ENCODE assay signal across 1 cellular context in genomic region chr13:110956216-110956615, GRCh38.
A peak's percentile ranks its signal among the peaks of the same experiment; 100 is the strongest.
TF ChIP-seq lines count a peak whose summit lies in the region.

No MANE protein-coding gene starts in this region.

TF ChIP-seq in IMR-90, 13 proteins besides CTCF, POLR2A, EP300 and RAD21:
- peak; percentile 7; the same call in 1 of the 2 replicates for TF ChIP-seq CEBPB (IDR thresholded peaks at IDR 0.05; ENCODE audit: low read depth, low read length)
